Comparison of ENCODE assay signal across 8 cellular contexts in the genomic region with DNA sequence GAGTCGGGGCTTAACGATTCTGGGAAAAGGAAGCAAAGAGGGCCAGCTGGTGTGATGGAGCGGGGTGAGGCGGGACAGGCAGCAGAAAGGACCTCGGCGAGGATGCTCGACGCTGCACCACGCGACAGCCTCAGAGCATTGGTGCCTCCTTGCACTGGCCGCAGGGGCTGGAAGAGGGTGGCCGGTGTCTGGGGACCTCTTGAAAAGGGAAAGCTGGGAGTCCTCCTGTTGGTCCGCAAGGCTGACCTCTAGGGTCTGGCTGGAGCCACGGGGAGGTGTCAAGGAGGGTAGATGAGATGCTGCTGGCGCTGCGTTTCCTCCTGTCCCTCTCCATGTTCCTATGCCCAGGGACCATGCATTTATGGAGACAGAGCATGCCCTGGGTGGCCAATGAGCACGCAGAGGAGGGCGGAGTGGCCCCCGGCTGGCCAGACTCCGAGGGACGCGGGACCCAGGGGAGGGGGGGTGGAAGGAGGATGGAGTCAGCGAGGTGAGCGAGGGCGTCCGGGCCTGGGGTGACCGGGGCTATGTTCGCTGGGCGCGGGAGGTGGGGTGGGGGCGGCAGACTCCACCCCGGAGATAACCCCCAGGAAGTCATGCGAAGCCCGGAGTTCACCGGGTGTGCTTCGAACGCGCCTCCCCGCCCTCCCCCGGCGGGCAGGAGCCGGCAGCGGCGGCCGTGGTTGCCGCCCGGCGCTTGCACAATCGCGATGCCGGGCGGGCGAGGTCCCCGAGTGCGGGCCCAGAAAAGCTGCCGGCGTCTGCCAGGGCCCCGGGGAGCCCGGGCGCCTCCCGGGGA. TPM values are rescaled to one million over a fixed set of nuclear protein-coding genes. Genes with fewer than 3 reads are reported as not detected.
A peak's percentile ranks its signal among the peaks of the same experiment; 100 is the strongest.
DNase-seq lines count a peak whose midpoint lies in the region; ATAC-seq, FAIRE-seq and TF ChIP-seq lines count a peak whose summit lies in the region.

Gene CYP24A1 (minus strand): TSS at position 334 of the 799 bp plus-strand sequence. CDS start 407 bp downstream, outside the sequence.

- POLR2A ChIA-PET in MCF 10A (lab: Yijun Ruan, JAX): interaction anchor here (0.9 to 2.6 kb wide), 3 partner anchors 15 to 267 kb away, joined by 3 to 13 read pairs (median 7); no protein-coding TSS in a partner anchor

- H4K20me1 ChIP-seq in BLaER1: no peaks in the 10 kb centered on the region

- H3K27ac ChIP-seq in BLaER1: no peak within 1 kb of the TSS

- FAIRE-seq in HTR-8/SVneo (lab: Jason Lieb, UNC): peak; percentile 44

- CTCF ChIA-PET in MCF 10A (lab: Yijun Ruan, JAX): interaction anchor here (2.6 kb wide), 1 partner anchor 68 kb away, joined by 8 read pairs; no protein-coding TSS in a partner anchor

- peaks cover 20% of the 10 kb centered on the region for H3K4me1 Mint-ChIP-seq in MCF 10A (ENCODE audit: insufficient read depth, unreplicated experiment)

- H3K4me3 Mint-ChIP-seq in MCF 10A (ENCODE audit: unreplicated experiment): peak within 1 kb of the TSS; percentile 67

- DNase-seq in HTR-8/SVneo (ENCODE audit: insufficient read length, low spot score) (peak; percentile 36), MCF 10A (ENCODE audit: unreplicated experiment) (peak; percentile 41), mucosa of descending colon (peak in 1 of 3 donors; percentile 50), NCI-H2107 treated with DMSO at 0.1 percent for 48 hours (lab: John Stamatoyannopoulos, UW; ENCODE audit: unreplicated experiment) (no peak), midbrain (lab: John Stamatoyannopoulos, UW) (no peak)
- DNase-seq in activated CD4-positive, CD25-positive, alpha-beta regulatory T cell (lab: John Stamatoyannopoulos, UW): no peak

- TF ChIP-seq CTCF in MCF 10A (IDR thresholded peaks at IDR 0.05; ENCODE audit: unreplicated experiment): no peak
- TF ChIP-seq CTCF in mucosa of descending colon (IDR thresholded peaks at IDR 0.05): no peak

- H3K27me3 Mint-ChIP-seq in MCF 10A (ENCODE audit: insufficient read depth, unreplicated experiment): no peaks in the 10 kb centered on the region

- peaks cover 9% of the 10 kb centered on the region for H3K4me1 ChIP-seq in BLaER1
- peaks cover 13% of the 10 kb centered on the region for H3K4me1 ChIP-seq in mucosa of descending colon (ENCODE audit: low read depth)

- BruUV-seq in MCF 10A (replicated peaks; lab: Mats Ljungman, UMichigan): no TSS peak

- no peaks in the 10 kb centered on the region for H3K9me3 Mint-ChIP-seq in MCF 10A (ENCODE audit: unreplicated experiment)

- intact Hi-C loops in MCF 10A (cut with micrococcal nuclease) (no loop called here), mucosa of descending colon (cut with DNase I, micrococcal nuclease) (no loop called here)

- ATAC-seq in mucosa of descending colon (peak; percentile 72), HG03175 (IDR thresholded peaks at IDR 0.05; ENCODE audit: unreplicated experiment) (no peak)

- no peaks in the 10 kb centered on the region for H3K36me3 ChIP-seq in BLaER1
- H3K36me3 ChIP-seq in mucosa of descending colon (ENCODE audit: low read depth): no peaks in the 10 kb centered on the region

- H3K9me3 ChIP-seq in BLaER1 (peaks cover 21% of the 10 kb centered on the region), mucosa of descending colon (no peaks in the 10 kb centered on the region)

- H3K4me3 ChIP-seq in BLaER1: peak within 1 kb of the TSS; percentile 31
- no peak within 1 kb of the TSS for H3K4me3 ChIP-seq in mucosa of descending colon

- peak within 1 kb of the TSS; percentile 28; the same call in 1 of the 2 replicates for H3K4me2 ChIP-seq in BLaER1

- H3K27ac Mint-ChIP-seq in MCF 10A (ENCODE audit: low read depth, unreplicated experiment): no peak within 1 kb of the TSS

- peaks cover 53% of the 10 kb centered on the region for H3K27me3 ChIP-seq in BLaER1

- H3K36me3 Mint-ChIP-seq in MCF 10A (ENCODE audit: insufficient read depth, unreplicated experiment): no peaks in the 10 kb centered on the region

- H3K9ac ChIP-seq in BLaER1: no peak within 1 kb of the TSS

RNA-seq across cellular contexts. Expression of gene CYP24A1, which starts in this region (rescaled TPM):
- 0.28 and 0.34 TPM in 2 replicates for total RNA-seq in MCF 10A (2022)
- total RNA-seq in mucosa of descending colon: not detected

Comparison
In these comparisons a context has a peak if more than half of its experiments do, and no peak if none do; other contexts are left out.
1. Peak in DNase-seq in MCF 10A; RNA of the gene not detected or under 1 TPM.
2. Peak in ATAC-seq in mucosa of descending colon; RNA of the gene not detected or under 1 TPM.